In genomic region chr5:32460702-32461101, GRCh38 we compare ENCODE assay signal across 6 cellular contexts.
"Had no signal": no experiment of that assay in that cellular context is flagged by ENCODE, and none has a peak within 500 bp of the region (broad histone marks: within the 10 kb centered on the region; RNA-seq: fewer than 3 reads in every experiment).

No MANE protein-coding gene starts in this region.

- H3K4me1 Mint-ChIP-seq: IgD-negative memory B cell had no signal

- H3K9me3 Mint-ChIP-seq: HFFc6 had no signal

- DNase-seq: H9, HCEC 1CT, HFFc6 had no signal

- ATAC-seq: GM23338, HepG2 had no signal

- H3K27ac Mint-ChIP-seq: GM23338, H9, IgD-negative memory B cell had no signal

- H3K4me3 Mint-ChIP-seq: GM23338, H9, HFFc6, IgD-negative memory B cell had no signal
